In the genomic region with DNA sequence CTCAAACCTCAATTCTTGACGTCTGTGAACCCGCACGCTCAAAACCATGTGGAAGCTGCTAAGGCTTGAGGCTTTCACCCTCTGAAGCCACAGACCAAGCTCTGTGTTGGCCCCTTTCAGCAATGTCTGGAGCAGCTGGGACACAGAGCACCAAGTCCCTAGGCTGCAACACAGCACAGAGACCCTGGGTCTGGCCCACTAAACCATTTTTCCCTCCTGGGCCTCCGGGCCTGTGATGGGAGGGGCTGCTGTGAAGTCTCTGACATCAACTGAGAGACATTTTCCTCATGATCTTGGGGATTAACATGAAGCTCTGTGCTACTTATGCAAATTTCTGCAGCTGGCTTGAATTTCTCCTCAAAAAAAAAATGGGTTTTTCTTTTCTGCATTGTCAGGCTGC, we compare ENCODE assay signal across 28 cellular contexts.
"Had no signal": no experiment of that assay in that cellular context is flagged by ENCODE, and none has a peak within 500 bp of the region (broad histone marks: within the 10 kb centered on the region; RNA-seq: fewer than 3 reads in every experiment).

No MANE protein-coding gene starts in this region.

- H3K27me3 ChIP-seq: colonic mucosa, dorsolateral prefrontal cortex, esophagus muscularis mucosa, esophagus squamous epithelium, foreskin keratinocyte, gastrocnemius medialis, gastroesophageal sphincter, heart left ventricle, heart right ventricle, hepatocyte had no signal

- H3K36me3 ChIP-seq: colonic mucosa, esophagus muscularis mucosa, esophagus squamous epithelium, gastrocnemius medialis, gastroesophageal sphincter, heart left ventricle, heart right ventricle had no signal

- H3K9me3 ChIP-seq: colonic mucosa, esophagus muscularis mucosa, gastrocnemius medialis, heart left ventricle had no signal

- H3K79me2 ChIP-seq: hepatocyte had no signal

- ATAC-seq: effector memory CD8-positive, alpha-beta T cell; esophagus mucosa; foreskin keratinocyte; gastrocnemius medialis; gastroesophageal sphincter; heart left ventricle; heart right ventricle had no signal

- DNase-seq: colonic mucosa; cortex of kidney; dermis blood vessel endothelial cell; dorsolateral prefrontal cortex; effector CD4-positive, alpha-beta T cell; effector CD8-positive, alpha-beta T cell; effector memory CD4-positive, alpha-beta T cell; effector memory CD8-positive, alpha-beta T cell; endodermal cell; erythroblast; esophagus squamous epithelium; foreskin fibroblast; foreskin keratinocyte; foreskin melanocyte; gastrocnemius medialis; glutamatergic neuron; head of caudate nucleus; heart left ventricle; heart right ventricle had no signal

- FAIRE-seq: endometrium, endothelial cell of umbilical vein, frontal cortex had no signal

- H3K27ac ChIP-seq: colonic mucosa, coronary artery, dorsolateral prefrontal cortex, epithelial cell of prostate, esophagus muscularis mucosa, esophagus squamous epithelium, foreskin keratinocyte, gastrocnemius medialis, gastroesophageal sphincter, heart left ventricle, heart right ventricle, hepatocyte had no signal

- H3K4me2 ChIP-seq: hepatocyte had no signal

- H3K4me3 ChIP-seq: colonic mucosa, coronary artery, dorsolateral prefrontal cortex, esophagus muscularis mucosa, esophagus squamous epithelium, gastrocnemius medialis, gastroesophageal sphincter, heart left ventricle, heart right ventricle, hepatocyte had no signal

- H2AFZ ChIP-seq: hepatocyte had no signal

- H3K4me1 ChIP-seq: colonic mucosa, esophagus muscularis mucosa, gastrocnemius medialis, gastroesophageal sphincter, heart left ventricle, heart right ventricle had no signal
